8 cellular contexts compared by ENCODE assay signal in the genomic region with DNA sequence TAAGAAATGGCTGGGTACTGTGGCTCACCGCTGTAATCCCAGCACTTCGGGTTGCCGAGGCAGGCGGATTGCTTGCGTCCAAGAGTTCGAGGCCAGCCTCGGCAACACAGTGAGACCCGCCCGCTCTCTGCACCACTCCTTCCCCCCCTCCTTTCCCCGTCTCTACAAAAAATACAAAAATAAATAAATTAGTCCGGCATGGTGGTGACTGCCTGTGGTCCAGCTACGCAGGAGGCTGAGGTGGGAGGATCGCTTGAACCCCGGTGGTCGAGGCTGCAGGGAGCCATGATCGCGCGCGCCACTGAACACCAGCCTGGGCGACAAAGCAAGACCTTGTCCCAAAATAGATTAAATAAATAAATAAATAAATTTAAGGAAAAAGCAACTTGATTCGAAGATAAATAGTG. TPM values are rescaled to one million over a fixed set of nuclear protein-coding genes. Genes with fewer than 3 reads are reported as not detected.
DNase-seq lines count a peak whose midpoint lies in the region; ATAC-seq and TF ChIP-seq lines count a peak whose summit lies in the region.

No MANE protein-coding gene starts in this region.

- peak overlapping the region; percentile 92 for H3K27ac ChIP-seq in VCaP
- peak overlapping the region; percentile 7 for H3K27ac ChIP-seq in hepatocyte
- H3K27ac ChIP-seq in subcutaneous abdominal adipose tissue (ENCODE audit: low read depth, low read length): no peak overlapping the region

- H3K9ac ChIP-seq in subcutaneous abdominal adipose tissue (ENCODE audit: low read length in 5 of 5): peak overlapping the region in 3 of 5 donors; percentile 39 to 76 (median 72)

- intact Hi-C loops in activated CD4-positive, alpha-beta T cell treated with anti-CD3 and anti-CD28 coated beads for 36 hours (cut with DNase I, micrococcal nuclease): loop anchor here (1.0 to 10.0 kb wide), 6 partner anchors 16 to 771 kb away; partner anchors contain the start of genes B4GALT5 (in 1 of the 2), PEDS1 (in 1 of the 2), SNAI1 (in 1 of the 2) and SPATA2 (in 1 of the 2)

- no peaks in the 10 kb centered on the region for H3K36me3 ChIP-seq in hepatocyte (replicated peaks; ENCODE audit: insufficient read depth, low read depth)
- H3K36me3 ChIP-seq in subcutaneous abdominal adipose tissue (ENCODE audit: control insufficient read depth in 5 of 5, insufficient read depth in 5 of 5, low read length in 5 of 5): peaks cover 0 to 5% (median 0%) of the 10 kb centered on the region in 5 donors

- peak overlapping the region; percentile 70 for H3K4me2 ChIP-seq in hepatocyte

- H3K27me3 ChIP-seq in hepatocyte (no peaks in the 10 kb centered on the region), subcutaneous abdominal adipose tissue (ENCODE audit: control insufficient read depth in 5 of 5, insufficient read depth in 4 of 5, low read length in 5 of 5) (no peaks in the 10 kb centered on the region)

- ATAC-seq in activated CD4-positive, alpha-beta T cell treated with anti-CD3 and anti-CD28 coated beads for 36 hours: no peak
- no peak for ATAC-seq in GM21825 (IDR thresholded peaks at IDR 0.05; ENCODE audit: unreplicated experiment)

- H3K9me3 ChIP-seq in hepatocyte (ENCODE audit: low read depth) (no peaks in the 10 kb centered on the region), subcutaneous abdominal adipose tissue (ENCODE audit: control insufficient read depth in 5 of 5, low read length in 5 of 5) (no peaks in the 10 kb centered on the region)

- H3K36me3 Mint-ChIP-seq in activated CD4-positive, alpha-beta T cell treated with anti-CD3 and anti-CD28 coated beads for 36 hours (ENCODE audit: low read depth): peaks cover 13% of the 10 kb centered on the region

- peaks cover 34% of the 10 kb centered on the region for H4K20me1 ChIP-seq in hepatocyte (ENCODE audit: insufficient read depth, poor library complexity, severe bottlenecking)

- H3K4me1 ChIP-seq in hepatocyte (ENCODE audit: insufficient read depth) (peaks cover 16% of the 10 kb centered on the region), subcutaneous abdominal adipose tissue (ENCODE audit: control insufficient read depth in 5 of 5, insufficient read depth in 5 of 5, low read length in 5 of 5) (peaks cover 8 to 45% (median 38%) of the 10 kb centered on the region in 5 donors)

- CTCF ChIA-PET in activated CD4-positive, alpha-beta T cell treated with anti-CD3 and anti-CD28 coated beads for 36 hours (lab: Charles Lee): interaction anchor here (0.6 to 1.3 kb wide), 12 partner anchors 8 to 1560 kb away, joined by 3 to 7 read pairs (median 4); partner anchors contain the start of gene SPATA2

- WGBS in hepatocyte (ENCODE audit: low lambda C conversion rate, missing lambda C conversion rate): 75% methylated on average over 21 of the region's 21 CpGs

- H3K27me3 Mint-ChIP-seq in activated CD4-positive, alpha-beta T cell treated with anti-CD3 and anti-CD28 coated beads for 36 hours: peaks cover under 1% of the 10 kb centered on the region

- POLR2A ChIA-PET in activated CD4-positive, alpha-beta T cell treated with anti-CD3 and anti-CD28 coated beads for 36 hours (lab: Charles Lee): no interaction called here

- DNase-seq in activated CD4-positive, alpha-beta T cell treated with anti-CD3 and anti-CD28 coated beads for 36 hours: no peak
- DNase-seq in activated CD4-positive, alpha-beta T cell treated with anti-CD3 and anti-CD28 coated beads for 4 hours: no peak
- no peak for DNase-seq in hepatocyte (ENCODE audit: low spot score)
- DNase-seq in germinal center (ENCODE audit: low spot score): no peak
- no peak for DNase-seq in HUDEP-2 (lab: John Stamatoyannopoulos, UW; ENCODE audit: unreplicated experiment in 76 of 76)

- peak overlapping the region; percentile 80 for H2AFZ ChIP-seq in hepatocyte

- peak overlapping the region; percentile 55 for H3K27ac Mint-ChIP-seq in activated CD4-positive, alpha-beta T cell treated with anti-CD3 and anti-CD28 coated beads for 36 hours

- TF ChIP-seq CTCF in VCaP (conservative IDR thresholded peaks at IDR 0.05) (no peak), hepatocyte (IDR thresholded peaks at IDR 0.05; ENCODE audit: poor library complexity) (no peak)

- H3K4me3 Mint-ChIP-seq in activated CD4-positive, alpha-beta T cell treated with anti-CD3 and anti-CD28 coated beads for 36 hours: peak overlapping the region; percentile 85

- H3K9me3 Mint-ChIP-seq in activated CD4-positive, alpha-beta T cell treated with anti-CD3 and anti-CD28 coated beads for 36 hours (ENCODE audit: low read depth): no peaks in the 10 kb centered on the region

- no peak overlapping the region for H3K4me3 ChIP-seq in hepatocyte
- H3K4me3 ChIP-seq in subcutaneous abdominal adipose tissue (ENCODE audit: low read depth in 1 of 5, low read length in 5 of 5): peak overlapping the region; percentile 55 to 94 (median 87)

- H3K4me1 Mint-ChIP-seq in activated CD4-positive, alpha-beta T cell treated with anti-CD3 and anti-CD28 coated beads for 36 hours: peaks cover 35% of the 10 kb centered on the region

- H3K79me2 ChIP-seq in hepatocyte: peaks cover 44% of the 10 kb centered on the region

- H3K9me2 ChIP-seq in hepatocyte (replicated peaks; ENCODE audit: insufficient read depth): no peaks in the 10 kb centered on the region

RNA-seq across cellular contexts. Expression of gene RNF114, which starts 0.4 kb away (rescaled TPM):
- total RNA-seq in activated CD4-positive, alpha-beta T cell treated with anti-CD3 and anti-CD28 coated beads for 36 hours: 10 to 100 TPM; 47.5 to 66.6 TPM
- 67.1 and 93.7 TPM in 2 replicates for total RNA-seq in hepatocyte
- 64.8 and 65.8 TPM in 2 replicates for polyA plus RNA-seq in hepatocyte

RNA-seq across cellular contexts. Expression of gene SPATA2, which starts 20.4 kb away (rescaled TPM):
- 10 to 100 TPM in 1 of 2 experiments, 1 to 10 TPM in 1; 8.7 to 10.1 TPM for total RNA-seq in activated CD4-positive, alpha-beta T cell treated with anti-CD3 and anti-CD28 coated beads for 36 hours
- 4.9 and 5.9 TPM in 2 replicates for total RNA-seq in hepatocyte
- polyA plus RNA-seq in hepatocyte: 9.6 and 10.1 TPM in 2 replicates

RNA-seq across cellular contexts. Expression of gene SNAI1, which starts 47.0 kb away (rescaled TPM):
- under 1 TPM; 0.25 to 0.34 TPM for total RNA-seq in activated CD4-positive, alpha-beta T cell treated with anti-CD3 and anti-CD28 coated beads for 36 hours
- total RNA-seq in hepatocyte: 2.9 and 3.0 TPM in 2 replicates
- polyA plus RNA-seq in hepatocyte: 8.4 and 9.8 TPM in 2 replicates
